1 cellular context compared by ENCODE assay signal in the genomic region with DNA sequence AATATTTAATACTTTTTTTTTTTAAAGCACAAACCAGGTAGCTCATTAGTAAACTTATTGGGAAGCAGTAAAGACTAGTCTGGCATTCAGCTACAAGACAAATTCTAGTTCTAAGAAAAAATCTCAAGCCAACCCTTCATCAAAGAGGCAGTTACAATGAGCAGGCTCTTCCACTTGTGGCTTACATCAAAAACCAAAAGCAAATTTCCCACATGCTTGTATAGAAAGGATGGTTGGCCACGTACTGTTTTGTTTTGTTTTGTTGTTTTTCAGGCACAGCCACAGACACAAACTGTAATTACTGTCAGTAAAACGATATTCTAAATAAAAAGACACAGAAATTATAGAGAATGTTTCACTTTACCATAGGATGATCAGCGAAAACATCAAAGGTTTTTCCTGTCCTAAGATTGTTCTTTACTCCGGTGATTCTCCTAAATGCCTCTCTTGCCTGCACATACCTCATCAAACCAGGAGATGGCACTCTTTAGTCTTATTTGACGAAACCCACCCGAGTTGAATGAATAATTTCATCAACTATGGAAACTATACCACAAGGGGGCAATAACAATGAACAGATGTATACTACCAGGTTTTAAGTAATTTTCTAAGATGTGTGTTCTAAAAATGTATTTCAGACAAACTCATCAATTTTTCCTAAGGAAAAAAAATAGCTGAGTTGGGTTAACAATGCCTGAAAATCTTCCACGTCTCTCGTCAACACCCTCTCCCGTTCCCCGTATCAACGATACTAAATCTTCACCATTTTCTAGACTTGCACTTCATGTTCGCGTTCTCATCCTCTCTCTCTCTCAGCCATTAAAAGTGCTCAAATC.
TF ChIP-seq lines count a peak whose summit lies in the region.

No MANE protein-coding gene starts in this region.

TF ChIP-seq in HepG2, 621 proteins besides CTCF, POLR2A, EP300 and RAD21 (continued from another document and continues in another):
- TF ChIP-seq, protein P1, sequence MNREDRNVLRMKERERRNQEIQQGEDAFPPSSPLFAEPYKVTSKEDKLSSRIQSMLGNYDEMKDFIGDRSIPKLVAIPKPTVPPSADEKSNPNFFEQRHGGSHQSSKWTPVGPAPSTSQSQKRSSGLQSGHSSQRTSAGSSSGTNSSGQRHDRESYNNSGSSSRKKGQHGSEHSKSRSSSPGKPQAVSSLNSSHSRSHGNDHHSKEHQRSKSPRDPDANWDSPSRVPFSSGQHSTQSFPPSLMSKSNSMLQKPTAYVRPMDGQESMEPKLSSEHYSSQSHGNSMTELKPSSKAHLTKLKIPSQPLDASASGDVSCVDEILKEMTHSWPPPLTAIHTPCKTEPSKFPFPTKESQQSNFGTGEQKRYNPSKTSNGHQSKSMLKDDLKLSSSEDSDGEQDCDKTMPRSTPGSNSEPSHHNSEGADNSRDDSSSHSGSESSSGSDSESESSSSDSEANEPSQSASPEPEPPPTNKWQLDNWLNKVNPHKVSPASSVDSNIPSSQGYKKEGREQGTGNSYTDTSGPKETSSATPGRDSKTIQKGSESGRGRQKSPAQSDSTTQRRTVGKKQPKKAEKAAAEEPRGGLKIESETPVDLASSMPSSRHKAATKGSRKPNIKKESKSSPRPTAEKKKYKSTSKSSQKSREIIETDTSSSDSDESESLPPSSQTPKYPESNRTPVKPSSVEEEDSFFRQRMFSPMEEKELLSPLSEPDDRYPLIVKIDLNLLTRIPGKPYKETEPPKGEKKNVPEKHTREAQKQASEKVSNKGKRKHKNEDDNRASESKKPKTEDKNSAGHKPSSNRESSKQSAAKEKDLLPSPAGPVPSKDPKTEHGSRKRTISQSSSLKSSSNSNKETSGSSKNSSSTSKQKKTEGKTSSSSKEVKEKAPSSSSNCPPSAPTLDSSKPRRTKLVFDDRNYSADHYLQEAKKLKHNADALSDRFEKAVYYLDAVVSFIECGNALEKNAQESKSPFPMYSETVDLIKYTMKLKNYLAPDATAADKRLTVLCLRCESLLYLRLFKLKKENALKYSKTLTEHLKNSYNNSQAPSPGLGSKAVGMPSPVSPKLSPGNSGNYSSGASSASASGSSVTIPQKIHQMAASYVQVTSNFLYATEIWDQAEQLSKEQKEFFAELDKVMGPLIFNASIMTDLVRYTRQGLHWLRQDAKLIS (CRISPR knock-in tag; IDR thresholded peaks at IDR 0.05) = no peak
- TF ChIP-seq ZNF704 (CRISPR knock-in tag; IDR thresholded peaks at IDR 0.05; ENCODE audit: borderline replicate concordance) = no peak
- no peak for TF ChIP-seq ATAD3A (CRISPR knock-in tag; IDR thresholded peaks at IDR 0.05)
- no peak for TF ChIP-seq ATRX (CRISPR knock-in tag; IDR thresholded peaks at IDR 0.05; ENCODE audit: borderline replicate concordance)
- TF ChIP-seq POGZ (CRISPR knock-in tag; IDR thresholded peaks at IDR 0.05) = no peak
- TF ChIP-seq ZBTB7B (CRISPR knock-in tag; IDR thresholded peaks at IDR 0.05) = 0 out of 2 replicates have a peak, but pooled peaks have one; percentile 32
- 0 out of 2 replicates have a peak, but pooled peaks have one; percentile 34 for TF ChIP-seq ZFP1 (CRISPR knock-in tag; IDR thresholded peaks at IDR 0.05)
- TF ChIP-seq RXRA (CRISPR knock-in tag; IDR thresholded peaks at IDR 0.05) = no peak
- TF ChIP-seq ZNF552 (CRISPR knock-in tag; IDR thresholded peaks at IDR 0.05; ENCODE audit: borderline replicate concordance) = no peak
- TF ChIP-seq KDM5A (IDR thresholded peaks at IDR 0.05; ENCODE audit: borderline replicate concordance, low read length) = no peak
- no peak for TF ChIP-seq PRDM10 (CRISPR knock-in tag; IDR thresholded peaks at IDR 0.05; ENCODE audit: low read depth)
- TF ChIP-seq ZFP62 (CRISPR knock-in tag; IDR thresholded peaks at IDR 0.05) = no peak
- no peak for TF ChIP-seq HIVEP1 (CRISPR knock-in tag; IDR thresholded peaks at IDR 0.05)
- TF ChIP-seq LRRFIP1 (CRISPR knock-in tag; conservative IDR thresholded peaks at IDR 0.05) = no peak
- no peak for TF ChIP-seq NFE2 (CRISPR knock-in tag; IDR thresholded peaks at IDR 0.05)
- TF ChIP-seq MXD1 (CRISPR knock-in tag; IDR thresholded peaks at IDR 0.05) = no peak
- TF ChIP-seq TBP (CRISPR knock-in tag; IDR thresholded peaks at IDR 0.05) = no peak
- TF ChIP-seq FLYWCH1 (CRISPR knock-in tag; IDR thresholded peaks at IDR 0.05) = no peak
- TF ChIP-seq ZNF224 (CRISPR knock-in tag; IDR thresholded peaks at IDR 0.05) = no peak
- TF ChIP-seq HNRNPL (IDR thresholded peaks at IDR 0.05; ENCODE audit: low read depth, low read length) = no peak
- no peak for TF ChIP-seq ZNF644 (CRISPR knock-in tag; IDR thresholded peaks at IDR 0.05; ENCODE audit: low read depth)
- TF ChIP-seq ZSCAN9 (CRISPR knock-in tag; IDR thresholded peaks at IDR 0.05; ENCODE audit: borderline replicate concordance) = 0 out of 2 replicates have a peak, but pooled peaks have one; percentile 40
- TF ChIP-seq ZNF350 (CRISPR knock-in tag; IDR thresholded peaks at IDR 0.05; ENCODE audit: borderline replicate concordance, low read depth) = no peak
- TF ChIP-seq JUN (CRISPR knock-in tag; IDR thresholded peaks at IDR 0.05) = no peak
- TF ChIP-seq STAG1 (CRISPR knock-in tag; IDR thresholded peaks at IDR 0.05) = peak; percentile 96
- TF ChIP-seq, protein P2, sequence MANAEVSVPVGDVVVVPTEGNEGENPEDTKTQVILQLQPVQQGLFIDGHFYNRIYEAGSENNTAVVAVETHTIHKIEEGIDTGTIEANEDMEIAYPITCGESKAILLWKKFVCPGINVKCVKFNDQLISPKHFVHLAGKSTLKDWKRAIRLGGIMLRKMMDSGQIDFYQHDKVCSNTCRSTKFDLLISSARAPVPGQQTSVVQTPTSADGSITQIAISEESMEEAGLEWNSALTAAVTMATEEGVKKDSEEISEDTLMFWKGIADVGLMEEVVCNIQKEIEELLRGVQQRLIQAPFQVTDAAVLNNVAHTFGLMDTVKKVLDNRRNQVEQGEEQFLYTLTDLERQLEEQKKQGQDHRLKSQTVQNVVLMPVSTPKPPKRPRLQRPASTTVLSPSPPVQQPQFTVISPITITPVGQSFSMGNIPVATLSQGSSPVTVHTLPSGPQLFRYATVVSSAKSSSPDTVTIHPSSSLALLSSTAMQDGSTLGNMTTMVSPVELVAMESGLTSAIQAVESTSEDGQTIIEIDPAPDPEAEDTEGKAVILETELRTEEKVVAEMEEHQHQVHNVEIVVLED (CRISPR knock-in tag; IDR thresholded peaks at IDR 0.05; ENCODE audit: borderline replicate concordance) = no peak
- no peak for TF ChIP-seq DNMT3B (CRISPR knock-in tag; conservative IDR thresholded peaks at IDR 0.05)
- TF ChIP-seq KDM3A (CRISPR knock-in tag; IDR thresholded peaks at IDR 0.05; ENCODE audit: low read depth) = peak; percentile 72; the same call in 1 of the 2 replicates
- no peak for TF ChIP-seq MAZ (IDR thresholded peaks at IDR 0.05; ENCODE audit: borderline replicate concordance, low read depth, low read length)
- TF ChIP-seq MAZ (CRISPR knock-in tag; IDR thresholded peaks at IDR 0.05; ENCODE audit: low read depth) = no peak
- no peak for TF ChIP-seq ZNF574 (CRISPR knock-in tag; IDR thresholded peaks at IDR 0.05)
- TF ChIP-seq HDAC6 (IDR thresholded peaks at IDR 0.05; ENCODE audit: low read depth, low read length) = no peak
- no peak for TF ChIP-seq NR2F2 (IDR thresholded peaks at IDR 0.05; ENCODE audit: borderline replicate concordance, low read depth)
- TF ChIP-seq ZFP41 (CRISPR knock-in tag; IDR thresholded peaks at IDR 0.05; ENCODE audit: borderline replicate concordance) = no peak
- TF ChIP-seq CREB1 (IDR thresholded peaks at IDR 0.05) = no peak
- peak; percentile 67 for TF ChIP-seq CREB1 (CRISPR knock-in tag; IDR thresholded peaks at IDR 0.05)
- TF ChIP-seq, protein P3, sequence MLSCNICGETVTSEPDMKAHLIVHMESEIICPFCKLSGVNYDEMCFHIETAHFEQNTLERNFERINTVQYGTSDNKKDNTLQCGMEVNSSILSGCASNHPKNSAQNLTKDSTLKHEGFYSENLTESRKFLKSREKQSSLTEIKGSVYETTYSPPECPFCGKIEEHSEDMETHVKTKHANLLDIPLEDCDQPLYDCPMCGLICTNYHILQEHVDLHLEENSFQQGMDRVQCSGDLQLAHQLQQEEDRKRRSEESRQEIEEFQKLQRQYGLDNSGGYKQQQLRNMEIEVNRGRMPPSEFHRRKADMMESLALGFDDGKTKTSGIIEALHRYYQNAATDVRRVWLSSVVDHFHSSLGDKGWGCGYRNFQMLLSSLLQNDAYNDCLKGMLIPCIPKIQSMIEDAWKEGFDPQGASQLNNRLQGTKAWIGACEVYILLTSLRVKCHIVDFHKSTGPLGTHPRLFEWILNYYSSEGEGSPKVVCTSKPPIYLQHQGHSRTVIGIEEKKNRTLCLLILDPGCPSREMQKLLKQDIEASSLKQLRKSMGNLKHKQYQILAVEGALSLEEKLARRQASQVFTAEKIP (CRISPR knock-in tag; IDR thresholded peaks at IDR 0.05; ENCODE audit: borderline replicate concordance) = no peak
- no peak for TF ChIP-seq MYC (CRISPR knock-in tag; IDR thresholded peaks at IDR 0.05; ENCODE audit: borderline replicate concordance)
- peak; percentile 90 for TF ChIP-seq ESRRA (CRISPR knock-in tag; IDR thresholded peaks at IDR 0.05; ENCODE audit: low read depth)
